8 cellular contexts compared by ENCODE assay signal in genomic region chr17:1228752-1229353, GRCh38. TPM values are rescaled to one million over a fixed set of nuclear protein-coding genes. Genes with fewer than 3 reads are reported as not detected.
A peak's percentile ranks its signal among the peaks of the same experiment; 100 is the strongest.
DNase-seq lines count a peak whose midpoint lies in the region; ATAC-seq and TF ChIP-seq lines count a peak whose summit lies in the region.

No MANE protein-coding gene starts in this region.

- CTCF ChIA-PET in CD8-positive, alpha-beta T cell (lab: Charles Lee), result interaction anchor here (0.8 to 1.4 kb wide), 3 partner anchors 15 to 41 kb away, joined by 3 read pairs; no protein-coding TSS in a partner anchor

- H3K9me3 Mint-ChIP-seq in CD8-positive, alpha-beta T cell, result no peaks in the 10 kb centered on the region

- peaks cover 10% of the 10 kb centered on the region for H3K4me1 Mint-ChIP-seq in CD8-positive, alpha-beta T cell (ENCODE audit: low read depth)
- peaks cover 9% of the 10 kb centered on the region for H3K4me1 Mint-ChIP-seq in T-helper 17 cell

- DNase-seq in CD8-positive, alpha-beta T cell, result peak in 2 of 7 experiments; percentile 7 to 55
- DNase-seq in T-helper 17 cell (no peak), lung (ENCODE audit: low spot score) (no peak), NCI-H2171 treated with DMSO at 0.1 percent for 48 hours (lab: John Stamatoyannopoulos, UW) (no peak), GOT3 (lab: John Stamatoyannopoulos, UW) (no peak), cerebellar nuclear complex (lab: John Stamatoyannopoulos, UW) (no peak)

- H3K27me3 ChIP-seq in CD8-positive, alpha-beta T cell (ENCODE audit: insufficient read depth, low read length), result peaks cover 18% of the 10 kb centered on the region
- no peaks in the 10 kb centered on the region for H3K27me3 ChIP-seq in lung (ENCODE audit: control insufficient read depth, insufficient read depth)

- no peak overlapping the region for H3K4me3 Mint-ChIP-seq in CD8-positive, alpha-beta T cell
- peak overlapping the region; percentile 92 for H3K4me3 Mint-ChIP-seq in T-helper 17 cell

- no peak overlapping the region for H3K27ac ChIP-seq in CD8-positive, alpha-beta T cell (ENCODE audit: low read depth, low read length)
- H3K27ac ChIP-seq in lung (ENCODE audit: low read depth in 1 of 2, low read length in 1 of 2), result peak overlapping the region in 1 of 2 donors; percentile 79

- H3K36me3 ChIP-seq in CD8-positive, alpha-beta T cell (ENCODE audit: insufficient read depth, low read length), result no peaks in the 10 kb centered on the region
- peaks cover 0 to 1% of the 10 kb centered on the region in 2 donors for H3K36me3 ChIP-seq in lung (ENCODE audit: control insufficient read depth in 2 of 2, insufficient read depth in 2 of 2, low read length in 2 of 2)

- POLR2A ChIA-PET in CD8-positive, alpha-beta T cell (lab: Charles Lee), result interaction anchor here (0.9 to 1.2 kb wide), 4 partner anchors 9 to 31 kb away, joined by 3 read pairs; no protein-coding TSS in a partner anchor

- H3K27ac Mint-ChIP-seq in CD8-positive, alpha-beta T cell, result no peak overlapping the region
- H3K27ac Mint-ChIP-seq in T-helper 17 cell, result no peak overlapping the region

- no peak for TF ChIP-seq CTCF in CD8-positive, alpha-beta T cell (IDR thresholded peaks at IDR 0.05)
- TF ChIP-seq CTCF in lung (IDR thresholded peaks at IDR 0.05; ENCODE audit: control extremely low read depth, extremely low read depth), result no peak

- WGBS in lung, 2 donors, result 1% methylated on average over 45 to 86 of the region's 86 CpGs

- intact Hi-C loops in CD8-positive, alpha-beta T cell (cut with DNase I, micrococcal nuclease), result no loop called here

- peaks cover 5% of the 10 kb centered on the region for H3K4me1 ChIP-seq in CD8-positive, alpha-beta T cell (ENCODE audit: insufficient read depth, low read length)
- peaks cover 2 to 19% of the 10 kb centered on the region in 2 donors for H3K4me1 ChIP-seq in lung (ENCODE audit: control insufficient read depth in 2 of 2, insufficient read depth in 2 of 2, low read length in 2 of 2)

- peak; percentile 22 for ATAC-seq in CD8-positive, alpha-beta T cell
- ATAC-seq in GM21723 (IDR thresholded peaks at IDR 0.05; ENCODE audit: unreplicated experiment) (peak; percentile 24), T-helper 17 cell (peak; percentile 47), lung (ENCODE audit: insufficient read depth, low FRiP score) (no peak), HG03469 (IDR thresholded peaks at IDR 0.05; ENCODE audit: unreplicated experiment) (no peak)

- H3K27me3 Mint-ChIP-seq in CD8-positive, alpha-beta T cell (ENCODE audit: low read depth), result peaks cover 32% of the 10 kb centered on the region
- H3K27me3 Mint-ChIP-seq in T-helper 17 cell, result peaks cover 48% of the 10 kb centered on the region

- peak overlapping the region; percentile 8 for H3K4me3 ChIP-seq in CD8-positive, alpha-beta T cell (ENCODE audit: low read depth, low read length)
- H3K4me3 ChIP-seq in lung, result peak overlapping the region; percentile 35

- H3K9me3 ChIP-seq in CD8-positive, alpha-beta T cell (ENCODE audit: low read length), result no peaks in the 10 kb centered on the region
- H3K9me3 ChIP-seq in T-helper 17 cell (ENCODE audit: control insufficient read depth, low read length, poor library complexity, severe bottlenecking), result no peaks in the 10 kb centered on the region
- H3K9me3 ChIP-seq in lung (ENCODE audit: control insufficient read depth in 2 of 2, insufficient read depth in 1 of 2, low read length in 1 of 2), result peaks cover 0 to 7% of the 10 kb centered on the region in 2 donors

- peaks cover 2% of the 10 kb centered on the region for H3K36me3 Mint-ChIP-seq in CD8-positive, alpha-beta T cell
- peaks cover 2% of the 10 kb centered on the region for H3K36me3 Mint-ChIP-seq in T-helper 17 cell (ENCODE audit: low read depth)

RNA-seq across cellular contexts. Expression of gene BHLHA9, which starts 41.4 kb away (rescaled TPM):
- not detected for total RNA-seq in CD8-positive, alpha-beta T cell
- total RNA-seq in T-helper 17 cell (not detected), lung (not detected)
- not detected for polyA plus RNA-seq in lung

RNA-seq across cellular contexts. Expression of gene ABR, which starts 49.1 kb away (rescaled TPM):
- total RNA-seq in CD8-positive, alpha-beta T cell, result 10 to 100 TPM; 46.4 to 48.7 TPM
- total RNA-seq in T-helper 17 cell (100 to 1,000 TPM; 101 to 130 TPM), lung (100 to 1,000 TPM in 1 of 2 donors, 10 to 100 TPM in 1; 54.8 to 187 TPM)
- 10 to 100 TPM; 69.5 to 71.0 TPM for polyA plus RNA-seq in lung

RNA-seq across cellular contexts. Expression of gene TRARG1, which starts 50.6 kb away (rescaled TPM):
- not detected for total RNA-seq in CD8-positive, alpha-beta T cell
- not detected for total RNA-seq in T-helper 17 cell
- not detected for total RNA-seq in lung
- polyA plus RNA-seq in lung, result under 1 TPM in 1 of 2 donors, not detected in 1; 0.04 TPM

Comparison
In these comparisons a context has a peak if more than half of its experiments do, and no peak if none do; other contexts are left out.
1. ATAC-seq: peak in CD8-positive, alpha-beta T cell (single experiment), GM21723 (single experiment) and T-helper 17 cell (single experiment); none in lung (single experiment) and HG03469 (single experiment).